In genomic region chr7:116526897-116527296, GRCh38 we compare ENCODE assay signal across 8 cellular contexts. TPM values are rescaled to one million over a fixed set of nuclear protein-coding genes. Genes with fewer than 3 reads are reported as not detected.
A peak's percentile ranks its signal among the peaks of the same experiment; 100 is the strongest.
DNase-seq lines count a peak whose midpoint lies in the region; ATAC-seq, FAIRE-seq and TF ChIP-seq lines count a peak whose summit lies in the region.

No MANE protein-coding gene starts in this region.

- POLR2A ChIA-PET in Caco-2 (lab: Charles Lee): no interaction called here

- H3K9me3 ChIP-seq in Caco-2 (no peaks in the 10 kb centered on the region), esophagus (ENCODE audit: control insufficient read depth in 2 of 2, insufficient read depth in 1 of 2, low read depth in 1 of 2, low read length in 1 of 2) (no peaks in the 10 kb centered on the region), ovary (no peaks in the 10 kb centered on the region)

- no peak for DNase-seq in Caco-2
- DNase-seq in RCC 7860 (ENCODE audit: low spot score): peak; percentile 60
- DNase-seq in ovary: no peak
- no peak for DNase-seq in DMS153 treated with DMSO at 0.1 percent for 48 hours (lab: John Stamatoyannopoulos, UW; ENCODE audit: unreplicated experiment)

- BruUV-seq in Caco-2 (replicated peaks; lab: Mats Ljungman, UMichigan): no TSS peak

- H3K36me3 ChIP-seq in Caco-2 (ENCODE audit: control insufficient read depth, insufficient read depth, low read length): no peaks in the 10 kb centered on the region
- no peaks in the 10 kb centered on the region for H3K36me3 ChIP-seq in esophagus (ENCODE audit: control insufficient read depth in 2 of 2, insufficient read depth in 2 of 2, low read length in 1 of 2)
- H3K36me3 ChIP-seq in ovary: no peaks in the 10 kb centered on the region

- TF ChIP-seq EP300 in ovary (IDR thresholded peaks at IDR 0.05): no peak

- peak overlapping the region; percentile 94 for H3K4me3 Mint-ChIP-seq in Caco-2 (ENCODE audit: unreplicated experiment)

- H3K27me3 Mint-ChIP-seq in Caco-2 (ENCODE audit: insufficient read depth, unreplicated experiment): no peaks in the 10 kb centered on the region

- H3K4me1 ChIP-seq in Caco-2 (peaks cover 10% of the 10 kb centered on the region; the same call in 1 of the 2 replicates), esophagus (ENCODE audit: control insufficient read depth in 2 of 2, insufficient read depth in 2 of 2, low read length in 1 of 2) (peaks cover 0 to 6% of the 10 kb centered on the region in 2 donors), ovary (ENCODE audit: insufficient read depth) (peaks cover 11% of the 10 kb centered on the region)

- TF ChIP-seq CTCF in Caco-2 (IDR thresholded peaks at IDR 0.05; ENCODE audit: insufficient read depth in 1 of 2, low read depth in 1 of 2, low read length in 1 of 2, severe bottlenecking in 1 of 2, unreplicated experiment in 1 of 2): no peak
- no peak for TF ChIP-seq CTCF in ovary (IDR thresholded peaks at IDR 0.05)

- H3K36me3 Mint-ChIP-seq in Caco-2 (ENCODE audit: insufficient read depth, unreplicated experiment): no peaks in the 10 kb centered on the region

- H3K27ac ChIP-seq in esophagus (ENCODE audit: low read depth in 2 of 2, low read length in 1 of 2) (peak overlapping the region; percentile 68 to 95), ovary (peak overlapping the region in 1 of 2 donors; percentile 73)

- intact Hi-C loops in Caco-2 (cut with micrococcal nuclease; ENCODE audit: unreplicated experiment) (loop anchor here (1.0 kb wide), 6 partner anchors 28 to 389 kb away; partner anchors contain the start of gene CAV2), ovary (cut with DNase I) (loop anchor here in 3 of 4 donors (5.0 to 10.0 kb wide), 6 partner anchors 55 to 265 kb away; no protein-coding TSS in a partner anchor)

- no peaks in the 10 kb centered on the region for H3K4me1 Mint-ChIP-seq in Caco-2 (ENCODE audit: low read depth, unreplicated experiment)

- no peaks in the 10 kb centered on the region for H3K9me3 Mint-ChIP-seq in Caco-2 (ENCODE audit: unreplicated experiment)

- ATAC-seq in GM21717 (IDR thresholded peaks at IDR 0.05; ENCODE audit: unreplicated experiment) (no peak), GM19397 (IDR thresholded peaks at IDR 0.05; ENCODE audit: unreplicated experiment) (no peak), GM19023 (IDR thresholded peaks at IDR 0.05; ENCODE audit: unreplicated experiment) (no peak)

- 25 to 33% methylated on average over 5 of the region's 5 CpGs for WGBS in esophagus, 2 donors
- WGBS in ovary, 3 donors: 7 to 16% (median 13%) methylated on average over 5 of the region's 5 CpGs

- peak; percentile 32 for FAIRE-seq in RCC 7860 (lab: Jason Lieb, UNC)

- H3K4me3 ChIP-seq in Caco-2 (ENCODE audit: low read depth, low read length): peak overlapping the region; percentile 60
- H3K4me3 ChIP-seq in esophagus (ENCODE audit: low read depth in 1 of 2, low read length in 2 of 2): peak overlapping the region; percentile 58 to 70
- peak overlapping the region; percentile 80 for H3K4me3 ChIP-seq in ovary

- H3K27me3 ChIP-seq in Caco-2 (replicated peaks; ENCODE audit: control insufficient read depth, insufficient read depth, low read length): no peaks in the 10 kb centered on the region
- H3K27me3 ChIP-seq in esophagus (ENCODE audit: control insufficient read depth in 1 of 2, insufficient read depth in 2 of 2, low read length in 2 of 2): no peaks in the 10 kb centered on the region
- H3K27me3 ChIP-seq in ovary: no peaks in the 10 kb centered on the region

- peak overlapping the region; percentile 52 for H3K27ac Mint-ChIP-seq in Caco-2 (ENCODE audit: unreplicated experiment)

- TF ChIP-seq POLR2A in ovary (IDR thresholded peaks at IDR 0.05): no peak

- CTCF ChIA-PET in Caco-2 (lab: Charles Lee): interaction anchor here (0.7 to 2.6 kb wide), 10 partner anchors 9 to 357 kb away, joined by 3 to 26 read pairs (median 4); partner anchors contain the start of gene CAV2

RNA-seq across cellular contexts. Expression of gene CAV1, which starts 2.1 kb away (rescaled TPM):
- total RNA-seq in Caco-2 (2022) (4.9 and 6.0 TPM in 2 replicates), ovary (100 to 1,000 TPM in 4 of 7 donors, 10 to 100 TPM in 3; 47.3 to 272 (median 101) TPM)
- polyA plus RNA-seq in esophagus (10 to 100 TPM; 16.3 to 57.9 TPM), ovary (100 to 1,000 TPM; 150 to 287 TPM)

RNA-seq across cellular contexts. Expression of gene CAV2, which starts 27.4 kb away (rescaled TPM):
- total RNA-seq in Caco-2 (2022) (17.6 and 18.1 TPM in 2 replicates), ovary (10 to 100 TPM; 38.0 to 67.5 (median 53.7) TPM)
- polyA plus RNA-seq in esophagus (10 to 100 TPM; 13.9 to 25.1 TPM), ovary (100 to 1,000 TPM in 1 of 2 donors, 10 to 100 TPM in 1; 46.2 to 110 TPM)
